In genomic region chr2:113390133-113390849, GRCh38 we compare ENCODE assay signal across 8 cellular contexts. TPM values are rescaled to one million over a fixed set of nuclear protein-coding genes. Genes with fewer than 3 reads are reported as not detected.
DNase-seq lines count a peak whose midpoint lies in the region; ATAC-seq and TF ChIP-seq lines count a peak whose summit lies in the region.

No MANE protein-coding gene starts in this region.

- peaks cover 36% of the 10 kb centered on the region for H3K27me3 Mint-ChIP-seq in nephron progenitor cell (ENCODE audit: low read depth, poor library complexity)

- no peaks in the 10 kb centered on the region for H4K20me1 ChIP-seq in BLaER1

- ATAC-seq in GM19455 (IDR thresholded peaks at IDR 0.05; ENCODE audit: unreplicated experiment) (peak; percentile 92), HG03565 (IDR thresholded peaks at IDR 0.05; ENCODE audit: unreplicated experiment) (peak; percentile 88)

- H3K36me3 Mint-ChIP-seq in nephron progenitor cell (ENCODE audit: low read depth): peaks cover 5% of the 10 kb centered on the region

- H3K9me3 Mint-ChIP-seq in nephron progenitor cell: peaks cover 15% of the 10 kb centered on the region

- H3K9me3 ChIP-seq in BLaER1 (peaks cover 8% of the 10 kb centered on the region), thymus (ENCODE audit: control insufficient read depth) (no peaks in the 10 kb centered on the region)

- DNase-seq in activated CD4-positive, alpha-beta T cell treated with anti-CD3 and anti-CD28 coated beads, Interleukin-2, amount 50 U/mL, for 48 hours: peak; percentile 41 to 59
- peak; percentile 25 for DNase-seq in epithelial cell of proximal tubule (ENCODE audit: low read depth)
- peak; percentile 74 for DNase-seq in nephron progenitor cell
- DNase-seq in NCI-H748 treated with DMSO at 0.1 percent for 48 hours (lab: John Stamatoyannopoulos, UW): no peak

- H3K9ac ChIP-seq in BLaER1: peak overlapping the region; percentile 82

- H3K4me2 ChIP-seq in BLaER1: peak overlapping the region; percentile 75

- H3K4me3 Mint-ChIP-seq in nephron progenitor cell: no peak overlapping the region

- peak overlapping the region; percentile 48 for H3K4me3 ChIP-seq in BLaER1
- H3K4me3 ChIP-seq in epithelial cell of proximal tubule (ENCODE audit: low read depth, low read length): no peak overlapping the region
- H3K4me3 ChIP-seq in thymus (ENCODE audit: low read length): peak overlapping the region; percentile 36

- peaks cover 3% of the 10 kb centered on the region for H3K4me1 Mint-ChIP-seq in nephron progenitor cell

- H3K27me3 ChIP-seq in BLaER1 (no peaks in the 10 kb centered on the region), thymus (ENCODE audit: control insufficient read depth, insufficient read depth) (no peaks in the 10 kb centered on the region)

- H3K36me3 ChIP-seq in BLaER1 (no peaks in the 10 kb centered on the region), thymus (ENCODE audit: control insufficient read depth, insufficient read depth) (no peaks in the 10 kb centered on the region)

- TF ChIP-seq CTCF in epithelial cell of proximal tubule (conservative IDR thresholded peaks at IDR 0.05; ENCODE audit: low read depth, low read length) (peak; percentile 94), nephron progenitor cell (IDR thresholded peaks at IDR 0.05) (peak; percentile 100)

- H3K27ac Mint-ChIP-seq in nephron progenitor cell: no peak overlapping the region

- peak overlapping the region; percentile 94 for H3K27ac ChIP-seq in BLaER1
- peak overlapping the region; percentile 25 for H3K27ac ChIP-seq in thymus (ENCODE audit: low read depth)

- WGBS in thymus: 3% methylated on average over 11 of the region's 11 CpGs

- peaks cover 16% of the 10 kb centered on the region for H3K4me1 ChIP-seq in BLaER1
- no peaks in the 10 kb centered on the region for H3K4me1 ChIP-seq in thymus (ENCODE audit: control insufficient read depth, insufficient read depth, low read length)

RNA-seq across cellular contexts. Expression of gene ZNG1B, which starts 47.2 kb away (rescaled TPM):
- 29.1 and 33.9 TPM in 2 replicates for total RNA-seq in epithelial cell of proximal tubule
- polyA plus RNA-seq in thymus: 28.2 TPM
